Comparison of ENCODE assay signal across 8 cellular contexts in the genomic region with DNA sequence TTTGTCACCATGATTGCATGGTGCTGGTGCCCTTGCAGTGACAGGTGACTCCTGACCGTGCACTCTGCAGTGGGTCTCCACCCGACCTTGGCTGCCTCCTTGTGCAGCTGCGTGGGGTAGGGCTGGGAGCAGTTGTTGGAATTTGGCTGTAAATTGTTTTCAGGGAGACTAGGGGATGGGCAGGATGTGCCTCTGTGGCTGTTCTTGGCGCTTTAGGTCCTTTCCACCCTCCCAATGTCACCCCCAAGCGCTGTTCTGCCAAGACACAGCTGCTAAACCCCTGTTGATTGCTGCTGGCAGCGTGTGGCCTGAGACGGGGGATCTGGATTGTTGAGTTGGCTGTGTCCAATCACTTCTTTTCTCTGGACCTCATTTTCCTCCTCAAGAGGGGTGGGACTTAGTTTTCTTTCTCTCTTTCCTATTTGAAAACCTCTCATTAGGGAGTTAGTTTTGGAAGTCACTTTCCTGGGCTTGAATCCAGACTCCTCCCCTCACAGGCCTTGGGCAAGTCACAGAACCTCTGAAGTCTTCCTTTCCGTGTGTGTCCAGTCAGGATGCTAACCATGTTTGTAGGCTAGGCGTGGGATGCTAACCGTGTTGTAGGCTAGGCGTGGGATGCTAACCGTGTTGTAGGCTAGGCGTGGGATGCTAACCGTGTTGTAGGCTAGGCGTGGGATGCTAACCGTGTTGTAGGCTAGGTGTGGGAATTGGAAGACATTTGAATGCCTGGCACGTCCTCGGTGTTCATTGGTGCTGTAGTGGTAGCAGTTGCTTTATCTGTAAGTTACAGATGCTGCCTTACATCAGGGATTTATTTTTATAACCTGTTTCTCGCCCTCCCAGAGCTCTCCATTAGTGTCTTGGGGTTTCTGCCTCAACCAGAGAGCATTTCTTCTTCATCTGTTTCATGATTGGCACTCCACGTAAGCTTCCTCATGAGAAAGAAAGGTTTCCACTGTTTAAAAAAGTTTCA. TPM values are rescaled to one million over a fixed set of nuclear protein-coding genes. Genes with fewer than 3 reads are reported as not detected.
DNase-seq lines count a peak whose midpoint lies in the region; TF ChIP-seq lines count a peak whose summit lies in the region.

No MANE protein-coding gene starts in this region.

- H3K36me3 Mint-ChIP-seq in T-helper 2 cell treated with Interferon-gamma antibody and Interleukin-4, amounts not matched to agents 5 μg/mL and 100 μg/mL, for 36 hours (ENCODE audit: low read depth) = peaks cover 6% of the 10 kb centered on the region

- peak overlapping the region; percentile 81 for H3K4me3 Mint-ChIP-seq in T-helper 2 cell treated with Interferon-gamma antibody and Interleukin-4, amounts not matched to agents 5 μg/mL and 100 μg/mL, for 36 hours

- peak overlapping the region; percentile 89 for H3K27ac Mint-ChIP-seq in T-helper 2 cell treated with Interferon-gamma antibody and Interleukin-4, amounts not matched to agents 5 μg/mL and 100 μg/mL, for 36 hours

- H3K27me3 ChIP-seq in ascending aorta (no peaks in the 10 kb centered on the region), stomach (no peaks in the 10 kb centered on the region)

- WGBS in stomach, 5 donors = 66 to 74% (median 73%) methylated on average over 20 of the region's 20 CpGs

- no peak overlapping the region for H3K4me3 ChIP-seq in ascending aorta
- H3K4me3 ChIP-seq in stomach = no peak overlapping the region

- TF ChIP-seq EP300 in stomach (IDR thresholded peaks at IDR 0.05) = no peak

- H3K27ac ChIP-seq in ascending aorta (peak overlapping the region; percentile 58 to 78), stomach (peak overlapping the region; percentile 14 to 77 (median 56))

- intact Hi-C loops in ascending aorta (cut with DNase I) (loop anchor here (2.0 kb wide), 1 partner anchor 65 kb away; no protein-coding TSS in a partner anchor), stomach (cut with DNase I; ENCODE audit: low total_unique reads) (loop anchor here (10.0 kb wide), 1 partner anchor 57 kb away; no protein-coding TSS in a partner anchor)

- H3K4me1 Mint-ChIP-seq in T-helper 2 cell treated with Interferon-gamma antibody and Interleukin-4, amounts not matched to agents 5 μg/mL and 100 μg/mL, for 36 hours (ENCODE audit: low read depth) = peaks cover 88% of the 10 kb centered on the region

- no peak for TF ChIP-seq POLR2A in stomach (IDR thresholded peaks at IDR 0.05)

- H3K4me1 ChIP-seq in ascending aorta = peaks cover 23 to 47% of the 10 kb centered on the region in 2 donors
- peaks cover 50 to 95% (median 75%) of the 10 kb centered on the region in 4 donors for H3K4me1 ChIP-seq in stomach

- TF ChIP-seq CTCF in ascending aorta (IDR thresholded peaks at IDR 0.05) (no peak), stomach (IDR thresholded peaks at IDR 0.05) (no peak)

- H3K36me3 ChIP-seq in ascending aorta (no peaks in the 10 kb centered on the region), stomach (no peaks in the 10 kb centered on the region)

- H3K9me3 ChIP-seq in ascending aorta (no peaks in the 10 kb centered on the region), stomach (no peaks in the 10 kb centered on the region)

- no peaks in the 10 kb centered on the region for H3K27me3 Mint-ChIP-seq in T-helper 2 cell treated with Interferon-gamma antibody and Interleukin-4, amounts not matched to agents 5 μg/mL and 100 μg/mL, for 36 hours (ENCODE audit: low read depth)

- DNase-seq in T-helper 2 cell treated with Interferon-gamma antibody and Interleukin-4, amounts not matched to agents 5 μg/mL and 100 μg/mL, for 36 hours (ENCODE audit: low spot score) = no peak
- no peak for DNase-seq in T-helper 2 cell
- DNase-seq in ascending aorta (ENCODE audit: low spot score in 2 of 2) = no peak
- DNase-seq in iris pigment epithelial cell (ENCODE audit: low read depth) = peak; percentile 53
- DNase-seq in stomach = no peak
- no peak for DNase-seq in SK-N-DZ (ENCODE audit: low spot score)
- DNase-seq in NCI-H1105 treated with DMSO at 0.1 percent for 48 hours (lab: John Stamatoyannopoulos, UW) = no peak
- DNase-seq in NCI-H526 treated with DMSO at 0.1 percent for 48 hours (lab: John Stamatoyannopoulos, UW) = no peak

- no peaks in the 10 kb centered on the region for H3K9me3 Mint-ChIP-seq in T-helper 2 cell treated with Interferon-gamma antibody and Interleukin-4, amounts not matched to agents 5 μg/mL and 100 μg/mL, for 36 hours

RNA-seq across cellular contexts. Expression of gene IGF2R, which starts 8.6 kb away (rescaled TPM):
- total RNA-seq in ascending aorta (104 TPM), stomach (10 to 100 TPM; 30.3 to 70.5 (median 43.4) TPM)
- 1 to 10 TPM; 2.0 to 9.8 (median 7.7) TPM for polyA plus RNA-seq in stomach
- 9.8 and 13.8 TPM in 2 replicates for polyA plus RNA-seq in SK-N-DZ (2014; cell fraction: cytosol; rRNA removed)
- 9.3 and 12.4 TPM in 2 replicates for polyA plus RNA-seq in SK-N-DZ (2014; cell fraction: nucleus; rRNA removed)
